ENCODE assay signal across 17 cellular contexts in the genomic region with DNA sequence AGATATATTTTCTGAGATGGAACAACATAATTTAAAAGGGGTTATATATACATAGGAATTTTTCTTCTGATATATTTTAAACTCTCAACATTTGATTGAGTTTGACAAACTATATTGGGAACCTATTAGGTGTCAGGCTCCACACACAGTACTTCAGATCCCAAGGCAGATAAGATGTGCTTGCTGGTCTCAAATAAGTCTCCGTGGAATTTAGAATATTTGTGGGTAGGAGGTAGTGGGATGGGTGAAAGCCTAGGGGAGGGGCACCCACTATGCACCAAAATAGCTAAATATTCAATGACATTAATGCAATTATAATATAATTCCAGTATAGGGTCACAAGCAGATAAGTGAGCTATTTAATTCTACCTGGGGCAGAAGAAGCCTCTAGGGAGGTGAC.
DNase-seq lines count a peak whose midpoint lies in the region; ATAC-seq, FAIRE-seq and TF ChIP-seq lines count a peak whose summit lies in the region.
"Had no signal": no experiment of that assay in that cellular context is flagged by ENCODE, and none has a peak within 500 bp of the region (broad histone marks: within the 10 kb centered on the region; RNA-seq: fewer than 3 reads in every experiment).

No MANE protein-coding gene starts in this region.

- no peak overlapping the region for H3K4me2 ChIP-seq in astrocyte (ENCODE audit: low read length)
- H3K4me2 ChIP-seq in skeletal muscle satellite cell (ENCODE audit: low read length), result peak overlapping the region; percentile 23

- no peaks in the 10 kb centered on the region for H4K20me1 ChIP-seq in astrocyte (ENCODE audit: insufficient read depth, low read length)

- H3K27me3 Mint-ChIP-seq in astrocyte (ENCODE audit: low read depth, unreplicated experiment) (no peaks in the 10 kb centered on the region), mesothelial cell of epicardium (ENCODE audit: low read depth) (no peaks in the 10 kb centered on the region), progenitor cell of endocrine pancreas (no peaks in the 10 kb centered on the region), T-cell (peaks cover 7 to 12% of the 10 kb centered on the region in 2 donors)
- H3K27me3 Mint-ChIP-seq: B cell had no signal

- H3K9me3 Mint-ChIP-seq in astrocyte (ENCODE audit: unreplicated experiment) (no peaks in the 10 kb centered on the region), mesothelial cell of epicardium (peaks cover 10% of the 10 kb centered on the region), progenitor cell of endocrine pancreas (ENCODE audit: low read depth) (peaks cover 9% of the 10 kb centered on the region), T-cell (peaks cover 0 to 4% (median 0%) of the 10 kb centered on the region in 3 donors)
- H3K9me3 Mint-ChIP-seq: CD4-positive, alpha-beta T cell had no signal

- peaks cover 43% of the 10 kb centered on the region for H3K4me1 ChIP-seq in HUES6 (ENCODE audit: control insufficient read depth, insufficient read depth, low read length)
- peaks cover 10% of the 10 kb centered on the region for H3K4me1 ChIP-seq in astrocyte (ENCODE audit: insufficient read depth, low read length)
- peaks cover 44% of the 10 kb centered on the region for H3K4me1 ChIP-seq in skeletal muscle satellite cell (ENCODE audit: control insufficient read depth, insufficient read depth, low read length)

- H3K4me3 ChIP-seq in HUES6 (ENCODE audit: low read depth, low read length), result no peak overlapping the region
- H3K4me3 ChIP-seq in astrocyte (ENCODE audit: insufficient read depth, low read depth, low read length), result no peak overlapping the region
- H3K4me3 ChIP-seq in skeletal muscle satellite cell (ENCODE audit: low read length), result no peak overlapping the region
- H3K4me3 ChIP-seq: GM12878 had no signal

- peaks cover 33% of the 10 kb centered on the region for H3K4me1 Mint-ChIP-seq in astrocyte (ENCODE audit: low read depth, unreplicated experiment)
- peaks cover 44% of the 10 kb centered on the region for H3K4me1 Mint-ChIP-seq in mesothelial cell of epicardium
- H3K4me1 Mint-ChIP-seq in progenitor cell of endocrine pancreas (ENCODE audit: low read depth), result peaks cover 16% of the 10 kb centered on the region
- peaks cover 0 to 1% (median 0%) of the 10 kb centered on the region in 3 donors for H3K4me1 Mint-ChIP-seq in T-cell
- H3K4me1 Mint-ChIP-seq: B cell had no signal

- H3K27ac ChIP-seq in HUES6 (ENCODE audit: low read depth, low read length), result peak overlapping the region; percentile 49
- no peak overlapping the region for H3K27ac ChIP-seq in astrocyte (ENCODE audit: low read depth, low read length)
- H3K27ac ChIP-seq: HL-60 had no signal

- H3K36me3 Mint-ChIP-seq in astrocyte (ENCODE audit: low read depth, unreplicated experiment), result no peaks in the 10 kb centered on the region
- H3K36me3 Mint-ChIP-seq in mesothelial cell of epicardium, result peaks cover 5% of the 10 kb centered on the region
- no peaks in the 10 kb centered on the region for H3K36me3 Mint-ChIP-seq in progenitor cell of endocrine pancreas (ENCODE audit: insufficient read depth)
- no peaks in the 10 kb centered on the region for H3K36me3 Mint-ChIP-seq in T-cell

- no peak for ATAC-seq in T-cell (replicated peaks in 1 of 4)
- ATAC-seq: GM12878, HCT116 had no signal

- POLR2A ChIA-PET in T-cell (lab: Charles Lee), result no interaction called here

- FAIRE-seq in astrocyte (lab: Jason Lieb, UNC), result no peak
- FAIRE-seq: A204.1, GM12878, GM18507 had no signal

- no peak overlapping the region for H2AFZ ChIP-seq in astrocyte (ENCODE audit: low read depth, low read length)

- H3K9ac ChIP-seq in HUES6 (ENCODE audit: low read length) (no peak overlapping the region), astrocyte (ENCODE audit: low read length) (no peak overlapping the region), skeletal muscle satellite cell (ENCODE audit: low read depth, low read length) (no peak overlapping the region)

- H3K4me3 Mint-ChIP-seq in astrocyte (ENCODE audit: unreplicated experiment), result no peak overlapping the region
- no peak overlapping the region for H3K4me3 Mint-ChIP-seq in mesothelial cell of epicardium
- no peak overlapping the region for H3K4me3 Mint-ChIP-seq in progenitor cell of endocrine pancreas (ENCODE audit: low read depth)
- no peak overlapping the region for H3K4me3 Mint-ChIP-seq in T-cell
- H3K4me3 Mint-ChIP-seq: B cell; CD4-positive, alpha-beta T cell had no signal

- H3K27ac Mint-ChIP-seq in astrocyte (ENCODE audit: unreplicated experiment) (peak overlapping the region; percentile 22), mesothelial cell of epicardium (peak overlapping the region; percentile 44), progenitor cell of endocrine pancreas (no peak overlapping the region), T-cell (no peak overlapping the region)
- H3K27ac Mint-ChIP-seq: B cell; CD4-positive, alpha-beta T cell had no signal

- CTCF ChIA-PET in T-cell (lab: Charles Lee), result no interaction called here

- TF ChIP-seq CTCF in astrocyte (IDR thresholded peaks at IDR 0.05; ENCODE audit: insufficient read depth, low read depth, low read length) (no peak), mesothelial cell of epicardium (IDR thresholded peaks at IDR 0.05; ENCODE audit: unreplicated experiment) (no peak), progenitor cell of endocrine pancreas (IDR thresholded peaks at IDR 0.05; ENCODE audit: unreplicated experiment) (no peak)

- no peak for DNase-seq in astrocyte (ENCODE audit: low read depth)
- DNase-seq in mesothelial cell of epicardium (ENCODE audit: low spot score in 2 of 2, unreplicated experiment in 2 of 2), result no peak
- DNase-seq in progenitor cell of endocrine pancreas (ENCODE audit: low spot score, unreplicated experiment), result no peak
- no peak for DNase-seq in SK-N-DZ (ENCODE audit: low spot score)
- DNase-seq in T-cell, result no peak
- DNase-seq: C1 segment of cervical spinal cord; Calu3; CD4-positive, alpha-beta T cell; DMS 273 treated with DMSO at 0.1 percent for 48 hours had no signal

- H3K27me3 ChIP-seq in HUES6 (ENCODE audit: control insufficient read depth, insufficient read depth, low read length) (no peaks in the 10 kb centered on the region), astrocyte (ENCODE audit: insufficient read depth, low read length) (no peaks in the 10 kb centered on the region), skeletal muscle satellite cell (ENCODE audit: control insufficient read depth, insufficient read depth, low read length) (no peaks in the 10 kb centered on the region)

- H3K9me3 ChIP-seq in HUES6 (ENCODE audit: control insufficient read depth, insufficient read depth, low read depth, low read length), result no peaks in the 10 kb centered on the region
- H3K9me3 ChIP-seq in astrocyte (ENCODE audit: insufficient read depth, low read depth, low read length), result no peaks in the 10 kb centered on the region
- no peaks in the 10 kb centered on the region for H3K9me3 ChIP-seq in skeletal muscle satellite cell (replicated peaks; ENCODE audit: low read length)

- H3K36me3 ChIP-seq in HUES6 (ENCODE audit: control insufficient read depth, insufficient read depth, low read length), result no peaks in the 10 kb centered on the region
- H3K36me3 ChIP-seq in astrocyte (ENCODE audit: insufficient read depth, low read length), result no peaks in the 10 kb centered on the region
- no peaks in the 10 kb centered on the region for H3K36me3 ChIP-seq in skeletal muscle satellite cell (ENCODE audit: insufficient read depth, low read length)

- H3K79me2 ChIP-seq in astrocyte (ENCODE audit: insufficient read depth, low read length), result no peaks in the 10 kb centered on the region

Comparison
In these comparisons a context has a peak if more than half of its experiments do, and no peak if none do; other contexts are left out.
1. H3K27ac Mint-ChIP-seq: peak in astrocyte (single experiment) and mesothelial cell of epicardium (single experiment); none in progenitor cell of endocrine pancreas (single experiment) and T-cell (0 of 2).